In the genomic region with DNA sequence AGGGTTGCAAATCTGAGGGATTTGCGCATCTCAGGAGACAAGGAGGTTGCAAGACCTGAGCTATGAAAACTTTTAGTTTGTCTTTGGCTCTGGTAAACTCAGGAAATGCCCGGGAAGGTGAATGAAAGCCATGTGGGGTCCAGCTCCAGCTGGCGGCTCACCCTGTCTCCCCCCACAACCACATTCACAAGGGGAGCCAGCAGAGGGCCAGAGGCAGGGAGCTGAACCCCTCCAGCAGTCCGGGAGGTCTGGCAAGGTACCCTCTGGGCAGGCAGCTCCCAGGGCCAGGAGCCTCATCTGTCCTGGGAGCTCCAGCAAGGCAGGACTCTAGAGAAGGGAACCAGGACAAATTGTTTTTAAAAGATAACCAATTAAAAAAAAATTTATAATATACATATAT, we compare ENCODE assay signal across 22 cellular contexts. TPM values are rescaled to one million over a fixed set of nuclear protein-coding genes. Genes with fewer than 3 reads are reported as not detected.
DNase-seq lines count a peak whose midpoint lies in the region; ATAC-seq, FAIRE-seq and TF ChIP-seq lines count a peak whose summit lies in the region.
"Had no signal": no experiment of that assay in that cellular context is flagged by ENCODE, and none has a peak within 500 bp of the region (broad histone marks: within the 10 kb centered on the region; RNA-seq: fewer than 3 reads in every experiment).

No MANE protein-coding gene starts in this region.

- H3K36me3 Mint-ChIP-seq in Caco-2 (ENCODE audit: insufficient read depth, unreplicated experiment) = no peaks in the 10 kb centered on the region
- peaks cover 6% of the 10 kb centered on the region for H3K36me3 Mint-ChIP-seq in progenitor cell of endocrine pancreas (ENCODE audit: insufficient read depth)
- H3K36me3 Mint-ChIP-seq: CD4-positive, CD25-positive, alpha-beta regulatory T cell; CD8-positive, alpha-beta memory T cell had no signal

- no peak overlapping the region for H3K4me2 ChIP-seq in hepatocyte
- H3K4me2 ChIP-seq: KMS-11 had no signal

- WGBS in hepatocyte (ENCODE audit: low lambda C conversion rate, missing lambda C conversion rate) = 55% methylated on average over 4 of the region's 4 CpGs

- H3K4me3 Mint-ChIP-seq in Caco-2 (ENCODE audit: unreplicated experiment) (no peak overlapping the region), progenitor cell of endocrine pancreas (ENCODE audit: low read depth) (no peak overlapping the region)
- H3K4me3 Mint-ChIP-seq: B cell; CD4-positive, CD25-positive, alpha-beta regulatory T cell had no signal

- H3K27ac ChIP-seq in SJCRH30 (no peak overlapping the region), hepatocyte (peak overlapping the region; percentile 49)
- H3K27ac ChIP-seq: GM23248, KMS-11 had no signal

- no peaks in the 10 kb centered on the region for H3K9me2 ChIP-seq in hepatocyte (replicated peaks; ENCODE audit: insufficient read depth)

- CTCF ChIA-PET in Caco-2 (lab: Charles Lee) = interaction anchor here (0.6 to 2.7 kb wide), 3 partner anchors 13 to 87 kb away, joined by 6 to 12 read pairs (median 6); no protein-coding TSS in a partner anchor

- H4K20me1 ChIP-seq in hepatocyte (ENCODE audit: insufficient read depth, poor library complexity, severe bottlenecking) = no peaks in the 10 kb centered on the region

- DNase-seq in Caco-2 (no peak), SJCRH30 (peak; percentile 55 to 63), hepatocyte (ENCODE audit: low spot score) (no peak), progenitor cell of endocrine pancreas (ENCODE audit: low spot score, unreplicated experiment) (no peak), urothelium cell line (ENCODE audit: low spot score) (no peak)
- DNase-seq: 8988T; C1 segment of cervical spinal cord; CD4-positive, CD25-positive, alpha-beta regulatory T cell; CD8-positive, alpha-beta memory T cell; COR-L47; GM23248; H7 had no signal

- FAIRE-seq in urothelium cell line (lab: Jason Lieb, UNC) = no peak
- FAIRE-seq: D721Med, G401.6, GM12892, GM19239, HepG2 had no signal

- H3K9me3 Mint-ChIP-seq in Caco-2 (ENCODE audit: unreplicated experiment) (no peaks in the 10 kb centered on the region), progenitor cell of endocrine pancreas (ENCODE audit: low read depth) (no peaks in the 10 kb centered on the region)
- H3K9me3 Mint-ChIP-seq: CD4-positive, CD25-positive, alpha-beta regulatory T cell; CD8-positive, alpha-beta memory T cell had no signal

- H3K27me3 Mint-ChIP-seq in Caco-2 (ENCODE audit: insufficient read depth, unreplicated experiment) = no peaks in the 10 kb centered on the region
- H3K27me3 Mint-ChIP-seq in progenitor cell of endocrine pancreas = no peaks in the 10 kb centered on the region

- POLR2A ChIA-PET in Caco-2 (lab: Charles Lee) = interaction anchor here (0.6 to 1.3 kb wide), 2 partner anchors 12 to 371 kb away, joined by 3 to 5 read pairs; no protein-coding TSS in a partner anchor

- H3K4me3 ChIP-seq in Caco-2 (ENCODE audit: low read depth, low read length) (no peak overlapping the region), SJCRH30 (no peak overlapping the region), hepatocyte (no peak overlapping the region)
- H3K4me3 ChIP-seq: GM23248 had no signal

- H3K4me1 Mint-ChIP-seq in Caco-2 (ENCODE audit: low read depth, unreplicated experiment) (peaks cover 33% of the 10 kb centered on the region), progenitor cell of endocrine pancreas (ENCODE audit: low read depth) (peaks cover 31% of the 10 kb centered on the region)

- TF ChIP-seq CTCF in Caco-2 (IDR thresholded peaks at IDR 0.05; ENCODE audit: insufficient read depth in 1 of 2, low read depth in 1 of 2, low read length in 1 of 2, severe bottlenecking in 1 of 2, unreplicated experiment in 1 of 2) = no peak
- TF ChIP-seq CTCF in hepatocyte (IDR thresholded peaks at IDR 0.05; ENCODE audit: poor library complexity) = no peak
- no peak for TF ChIP-seq CTCF in progenitor cell of endocrine pancreas (IDR thresholded peaks at IDR 0.05; ENCODE audit: unreplicated experiment)

- H3K9me3 ChIP-seq in Caco-2 (no peaks in the 10 kb centered on the region), SJCRH30 (replicated peaks) (no peaks in the 10 kb centered on the region), hepatocyte (ENCODE audit: low read depth) (no peaks in the 10 kb centered on the region)

- BruUV-seq in Caco-2 (replicated peaks; lab: Mats Ljungman, UMichigan) = no TSS peak

- intact Hi-C loops in Caco-2 (cut with micrococcal nuclease; ENCODE audit: unreplicated experiment) = no loop called here

- peaks cover 16% of the 10 kb centered on the region for H3K79me2 ChIP-seq in hepatocyte

- H3K36me3 ChIP-seq in Caco-2 (ENCODE audit: control insufficient read depth, insufficient read depth, low read length) = no peaks in the 10 kb centered on the region; the same call in 1 of the 2 replicates
- peaks cover 14% of the 10 kb centered on the region for H3K36me3 ChIP-seq in SJCRH30
- H3K36me3 ChIP-seq in hepatocyte (replicated peaks; ENCODE audit: insufficient read depth, low read depth) = no peaks in the 10 kb centered on the region

- H3K27ac Mint-ChIP-seq in Caco-2 (ENCODE audit: unreplicated experiment) (peak overlapping the region; percentile 64), progenitor cell of endocrine pancreas (peak overlapping the region; percentile 7)
- H3K27ac Mint-ChIP-seq: B cell; CD4-positive, CD25-positive, alpha-beta regulatory T cell had no signal

- H3K27me3 ChIP-seq in Caco-2 (replicated peaks; ENCODE audit: control insufficient read depth, insufficient read depth, low read length) (no peaks in the 10 kb centered on the region), SJCRH30 (no peaks in the 10 kb centered on the region), hepatocyte (no peaks in the 10 kb centered on the region)

- ATAC-seq in HG03460 (IDR thresholded peaks at IDR 0.05; ENCODE audit: unreplicated experiment) = no peak
- no peak for ATAC-seq in HG03108 (IDR thresholded peaks at IDR 0.05; ENCODE audit: unreplicated experiment)
- ATAC-seq in GM21526 (IDR thresholded peaks at IDR 0.05; ENCODE audit: low FRiP score, unreplicated experiment) = no peak
- ATAC-seq: HepG2 had no signal

- no peak overlapping the region for H2AFZ ChIP-seq in hepatocyte
- H2AFZ ChIP-seq: GM23248 had no signal

- peaks cover 51% of the 10 kb centered on the region for H3K4me1 ChIP-seq in Caco-2
- H3K4me1 ChIP-seq in SJCRH30 = peaks cover 13% of the 10 kb centered on the region
- peaks cover 12% of the 10 kb centered on the region for H3K4me1 ChIP-seq in hepatocyte (ENCODE audit: insufficient read depth)

RNA-seq across cellular contexts. Expression of a gene that starts 2.5 kb away (rescaled TPM):
- total RNA-seq in Caco-2 (2022) (186 and 190 TPM in 2 replicates), hepatocyte (90.2 and 121 TPM in 2 replicates), progenitor cell of endocrine pancreas (244 and 258 TPM in 2 replicates)
- total RNA-seq in SJCRH30 (2014; rRNA removed; shearing (Covaris generic)) = 563 and 588 TPM in 2 replicates
- polyA plus RNA-seq in hepatocyte = 75.6 and 94.3 TPM in 2 replicates
- total RNA-seq: GM23248 had no signal

RNA-seq across cellular contexts. Expression of a gene that starts 49.4 kb away (rescaled TPM):
- total RNA-seq in Caco-2 (2022) (60.6 and 67.4 TPM in 2 replicates), hepatocyte (28.8 and 29.1 TPM in 2 replicates), progenitor cell of endocrine pancreas (168 and 178 TPM in 2 replicates)
- 3.5 and 5.7 TPM in 2 replicates for total RNA-seq in SJCRH30 (2014; rRNA removed; shearing (Covaris generic))
- 23.4 and 26.6 TPM in 2 replicates for polyA plus RNA-seq in hepatocyte

Comparison
In these comparisons a context has a peak if more than half of its experiments do, and no peak if none do; other contexts are left out.
1. DNase-seq: peak in SJCRH30 (2 of 2); none in Caco-2 (0 of 2), hepatocyte (single experiment), progenitor cell of endocrine pancreas (single experiment) and urothelium cell line (single experiment).